ENCODE assay signal across 20 cellular contexts in genomic region chr9:21825637-21826036, GRCh38. TPM values are rescaled to one million over a fixed set of nuclear protein-coding genes. Genes with fewer than 3 reads are reported as not detected.
DNase-seq lines count a peak whose midpoint lies in the region; ATAC-seq, FAIRE-seq and TF ChIP-seq lines count a peak whose summit lies in the region.
"Had no signal": no experiment of that assay in that cellular context is flagged by ENCODE, and none has a peak within 500 bp of the region (broad histone marks: within the 10 kb centered on the region; RNA-seq: fewer than 3 reads in every experiment).

No MANE protein-coding gene starts in this region.

- H3K4me3 Mint-ChIP-seq in glutamatergic neuron (ENCODE audit: unreplicated experiment): no peak overlapping the region
- H3K4me3 Mint-ChIP-seq in effector memory CD8-positive, alpha-beta T cell: no peak overlapping the region

- no peak for TF ChIP-seq CTCF in glutamatergic neuron (IDR thresholded peaks at IDR 0.05; ENCODE audit: partially characterized antibody, unreplicated experiment)

- H3K27ac Mint-ChIP-seq in glutamatergic neuron (ENCODE audit: unreplicated experiment): peak overlapping the region; percentile 17
- H3K27ac Mint-ChIP-seq in effector memory CD8-positive, alpha-beta T cell: peak overlapping the region in 1 of 2 donors; percentile 39
- H3K27ac Mint-ChIP-seq: CD4-positive, CD25-positive, alpha-beta regulatory T cell had no signal

- peak; percentile 33 for FAIRE-seq in GM18507 (lab: Jason Lieb, UNC)
- FAIRE-seq: A204.1, H1, TTC549 had no signal

- peaks cover 4% of the 10 kb centered on the region for H3K27me3 Mint-ChIP-seq in glutamatergic neuron (ENCODE audit: unreplicated experiment)
- no peaks in the 10 kb centered on the region for H3K27me3 Mint-ChIP-seq in effector memory CD8-positive, alpha-beta T cell
- H3K27me3 Mint-ChIP-seq: CD4-positive, CD25-positive, alpha-beta regulatory T cell had no signal

- ATAC-seq in GM19351 (IDR thresholded peaks at IDR 0.05; ENCODE audit: unreplicated experiment) (peak; percentile 61), HG03175 (IDR thresholded peaks at IDR 0.05; ENCODE audit: unreplicated experiment) (peak; percentile 56)
- ATAC-seq in effector memory CD8-positive, alpha-beta T cell (replicated peaks): no peak
- ATAC-seq: HCT116, SK-N-SH treated with all-trans-retinoic acid at 6 μM for 48 hours had no signal

- DNase-seq in GM18507 (ENCODE audit: extremely low spot score, insufficient read length, low read depth) (no peak), glutamatergic neuron (no peak), posterior vena cava (ENCODE audit: low spot score) (no peak), AG20443 (ENCODE audit: low spot score) (no peak)
- no peak for DNase-seq in effector memory CD8-positive, alpha-beta T cell
- DNase-seq: CD4-positive, CD25-positive, alpha-beta regulatory T cell; DMS79; MG63; NCI-H1417 treated with DMSO at 0.1 percent for 48 hours; NCI-H1930; NCI-H82; Peyer's patch; T-helper 1 cell had no signal

- intact Hi-C loops in posterior vena cava (cut with DNase I): loop anchor here in 1 of 2 donors (5.0 kb wide), 1 partner anchor 512 kb away; no protein-coding TSS in a partner anchor

- no peaks in the 10 kb centered on the region for H3K4me1 Mint-ChIP-seq in glutamatergic neuron (ENCODE audit: low read depth, unreplicated experiment)
- H3K4me1 Mint-ChIP-seq in effector memory CD8-positive, alpha-beta T cell (ENCODE audit: low read depth in 2 of 2): peaks cover 19% of the 10 kb centered on the region in 2 donors

- peaks cover 8% of the 10 kb centered on the region for H3K9me3 Mint-ChIP-seq in glutamatergic neuron (ENCODE audit: unreplicated experiment)
- no peaks in the 10 kb centered on the region for H3K9me3 Mint-ChIP-seq in effector memory CD8-positive, alpha-beta T cell

- H3K36me3 Mint-ChIP-seq in glutamatergic neuron (ENCODE audit: unreplicated experiment): peaks cover 31% of the 10 kb centered on the region
- H3K36me3 Mint-ChIP-seq in effector memory CD8-positive, alpha-beta T cell (ENCODE audit: insufficient read depth): peaks cover 23% of the 10 kb centered on the region

RNA-seq across cellular contexts. Expression of gene MTAP, which starts 23.2 kb away (rescaled TPM):
- 48.1 TPM for total RNA-seq in glutamatergic neuron (ENCODE audit: unreplicated experiment)
- 10 to 100 TPM; 28.1 to 33.0 TPM for total RNA-seq in posterior vena cava
